In the genomic region with DNA sequence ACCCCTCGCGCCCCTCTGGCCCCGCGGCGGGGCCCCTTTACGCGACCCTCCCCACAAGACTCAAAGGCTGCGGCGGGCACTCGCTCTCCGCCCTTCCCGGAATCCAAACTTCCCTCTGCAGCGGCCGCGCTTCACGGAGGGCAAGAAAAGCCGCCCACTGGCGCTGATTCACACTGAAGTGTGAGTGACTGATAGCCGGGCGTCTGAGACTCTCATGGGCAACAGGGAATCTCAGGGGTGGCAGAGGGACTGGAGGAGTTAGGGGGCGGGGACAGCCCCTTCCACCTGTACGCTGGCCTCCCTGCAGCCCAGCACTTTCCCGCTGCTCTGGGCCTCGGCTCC, we compare ENCODE assay signal across 8 cellular contexts. TPM values are rescaled to one million over a fixed set of nuclear protein-coding genes. Genes with fewer than 3 reads are reported as not detected.
DNase-seq lines count a peak whose midpoint lies in the region; ATAC-seq and TF ChIP-seq lines count a peak whose summit lies in the region.

No MANE protein-coding gene starts in this region.

- no peak overlapping the region for H2BK5ac ChIP-seq in trophoblast cell (ENCODE audit: low read depth, low read length, poor library complexity)

- H3K23ac ChIP-seq in trophoblast cell (ENCODE audit: low read length) = no peak overlapping the region

- WGBS in gastroesophageal sphincter (ENCODE audit: low coverage in 1 of 2), 2 donors = no CpG with 5 or more reads among the region's 24 CpGs
- WGBS in trophoblast cell (ENCODE audit: extremely low coverage, insufficient coverage, insufficient read length) = no CpG with 5 or more reads among the region's 24 CpGs

- H2BK120ac ChIP-seq in trophoblast cell (ENCODE audit: insufficient read depth, low read length, poor library complexity) = peak overlapping the region; percentile 37

- H3K9me3 ChIP-seq in gastroesophageal sphincter (no peaks in the 10 kb centered on the region), trophoblast cell (ENCODE audit: insufficient read depth, low read depth, low read length) (peaks cover 5% of the 10 kb centered on the region)

- H3K36me3 ChIP-seq in KMS-11 (ENCODE audit: insufficient read depth) = no peaks in the 10 kb centered on the region
- no peaks in the 10 kb centered on the region for H3K36me3 ChIP-seq in gastroesophageal sphincter
- H3K36me3 ChIP-seq in trophoblast cell (ENCODE audit: control insufficient read depth in 1 of 2, insufficient read depth in 2 of 2, low read length in 2 of 2) = no peaks in the 10 kb centered on the region

- TF ChIP-seq EP300 in gastroesophageal sphincter (IDR thresholded peaks at IDR 0.05) = no peak

- no peak overlapping the region for H4K8ac ChIP-seq in trophoblast cell (ENCODE audit: low read depth, low read length)

- H3K79me1 ChIP-seq in trophoblast cell (ENCODE audit: low read length) = peaks cover 9% of the 10 kb centered on the region

- H3K4me3 ChIP-seq in KMS-11 (IDR thresholded peaks at IDR 0.05; ENCODE audit: insufficient read depth, low read depth, low read length) (no peak overlapping the region), gastroesophageal sphincter (peak overlapping the region; percentile 47 to 82), trophoblast cell (ENCODE audit: low read depth, low read length) (no peak overlapping the region)

- H3K79me2 ChIP-seq in KMS-11 (ENCODE audit: insufficient read depth, low read depth) (no peaks in the 10 kb centered on the region), trophoblast cell (ENCODE audit: control insufficient read depth, insufficient read depth, low read length, poor library complexity) (no peaks in the 10 kb centered on the region)

- no peaks in the 10 kb centered on the region for H4K20me1 ChIP-seq in KMS-11 (ENCODE audit: insufficient read depth)

- no peak for TF ChIP-seq POLR2A in gastroesophageal sphincter (IDR thresholded peaks at IDR 0.05)

- no peak overlapping the region for H3K14ac ChIP-seq in trophoblast cell (ENCODE audit: low read length)

- no peak overlapping the region for H3K9ac ChIP-seq in KMS-11
- no peak overlapping the region for H3K9ac ChIP-seq in trophoblast cell (ENCODE audit: low read length)

- DNase-seq in AG08396 (ENCODE audit: low spot score) (peak; percentile 75), activated T-cell treated with anti-CD3 and anti-CD28 coated beads for 48 hours (ENCODE audit: low read depth) (peak; percentile 57), trophoblast cell (peak; percentile 46 to 58), iPS-NIHi7 (ENCODE audit: extremely low spot score) (no peak), NCI-H1417 (lab: John Stamatoyannopoulos, UW) (no peak)

- no peak overlapping the region for H3K27ac ChIP-seq in KMS-11
- peak overlapping the region in 3 of 4 donors; percentile 77 to 83 (median 80) for H3K27ac ChIP-seq in gastroesophageal sphincter
- no peak overlapping the region for H3K27ac ChIP-seq in trophoblast cell (ENCODE audit: low read depth, low read length)

- no peak overlapping the region for H3K18ac ChIP-seq in trophoblast cell (ENCODE audit: low read length)

- H2BK12ac ChIP-seq in trophoblast cell (ENCODE audit: low read length) = no peak overlapping the region

- ATAC-seq in gastroesophageal sphincter (no peak), GM19324 (IDR thresholded peaks at IDR 0.05; ENCODE audit: low FRiP score, unreplicated experiment) (no peak)

- no peak overlapping the region for H3K4ac ChIP-seq in trophoblast cell (ENCODE audit: low read depth, low read length)

- no peak overlapping the region for H2AK5ac ChIP-seq in trophoblast cell (ENCODE audit: low read length)

- no peaks in the 10 kb centered on the region for H3K4me1 ChIP-seq in KMS-11 (ENCODE audit: low read depth, poor library complexity, severe bottlenecking)
- H3K4me1 ChIP-seq in gastroesophageal sphincter = peaks cover 0 to 75% (median 46%) of the 10 kb centered on the region in 3 donors
- H3K4me1 ChIP-seq in trophoblast cell (ENCODE audit: control insufficient read depth in 1 of 2, insufficient read depth in 2 of 2, low read length in 2 of 2) = peaks cover 19 to 30% of the 10 kb centered on the region in 2 experiments

- H3K27me3 ChIP-seq in KMS-11 (ENCODE audit: insufficient read depth, low read depth) = no peaks in the 10 kb centered on the region
- H3K27me3 ChIP-seq in gastroesophageal sphincter = no peaks in the 10 kb centered on the region
- no peaks in the 10 kb centered on the region for H3K27me3 ChIP-seq in trophoblast cell (ENCODE audit: insufficient read depth, low read length)

- no peak overlapping the region; the same call in 1 of the 2 replicates for H2AFZ ChIP-seq in KMS-11 (ENCODE audit: low read depth)
- no peak overlapping the region for H2AFZ ChIP-seq in trophoblast cell (ENCODE audit: insufficient read depth, low read length, poor library complexity)

- H4K91ac ChIP-seq in trophoblast cell (ENCODE audit: low read depth, low read length) = peak overlapping the region; percentile 16

- no peak overlapping the region for H4K12ac ChIP-seq in trophoblast cell (ENCODE audit: low read depth, low read length)

- TF ChIP-seq CTCF in KMS-11 (conservative IDR thresholded peaks at IDR 0.05; ENCODE audit: low read depth, low read length) (no peak), gastroesophageal sphincter (IDR thresholded peaks at IDR 0.05) (no peak)

- peak overlapping the region; percentile 25; the same call in 1 of the 2 replicates for H3K4me2 ChIP-seq in KMS-11
- H3K4me2 ChIP-seq in trophoblast cell (ENCODE audit: low read length) = peak overlapping the region; percentile 57

RNA-seq across cellular contexts. Expression of gene SH3BP2, which starts 0.7 kb away (rescaled TPM):
- total RNA-seq in gastroesophageal sphincter = 10 to 100 TPM; 26.8 to 36.4 (median 29.3) TPM
- 21.3 and 21.9 TPM in 2 replicates for polyA plus RNA-seq in trophoblast cell (2013)

RNA-seq across cellular contexts. Expression of gene TNIP2, which starts 37.4 kb away (rescaled TPM):
- total RNA-seq in gastroesophageal sphincter = 10 to 100 TPM; 54.8 to 74.0 (median 70.4) TPM
- 52.2 and 57.7 TPM in 2 replicates for polyA plus RNA-seq in trophoblast cell (2013)

RNA-seq across cellular contexts. Expression of gene ADD1, which starts 50.1 kb away (rescaled TPM):
- total RNA-seq in gastroesophageal sphincter = 100 to 1,000 TPM; 230 to 384 (median 297) TPM
- 225 and 238 TPM in 2 replicates for polyA plus RNA-seq in trophoblast cell (2013)

Comparison
In these comparisons a context has a peak if more than half of its experiments do, and no peak if none do; other contexts are left out.
1. DNase-seq: peak in AG08396 (single experiment), activated T-cell treated with anti-CD3 and anti-CD28 coated beads for 48 hours (single experiment) and trophoblast cell (2 of 2); none in iPS-NIHi7 (single experiment) and NCI-H1417 (0 of 3).
2. H3K27ac ChIP-seq: peak in gastroesophageal sphincter (3 of 4); none in KMS-11 (single experiment) and trophoblast cell (single experiment).
3. H3K4me3 ChIP-seq: peak in gastroesophageal sphincter (2 of 2); none in KMS-11 (single experiment) and trophoblast cell (single experiment).